29 cellular contexts compared by ENCODE assay signal in genomic region chr7:40822861-40823260, GRCh38.
DNase-seq lines count a peak whose midpoint lies in the region; ATAC-seq, FAIRE-seq and TF ChIP-seq lines count a peak whose summit lies in the region.
"Had no signal": no experiment of that assay in that cellular context is flagged by ENCODE, and none has a peak within 500 bp of the region (broad histone marks: within the 10 kb centered on the region; RNA-seq: fewer than 3 reads in every experiment).

No MANE protein-coding gene starts in this region.

- no peak overlapping the region for H2BK5ac ChIP-seq in IMR-90 (ENCODE audit: low read depth, low read length, poor library complexity, severe bottlenecking)

- H3K4me1 ChIP-seq in IMR-90 (ENCODE audit: control insufficient read depth, insufficient read depth, low read length): peaks cover 13% of the 10 kb centered on the region
- H3K4me1 ChIP-seq in astrocyte (ENCODE audit: insufficient read depth, low read length): peaks cover 25% of the 10 kb centered on the region
- H3K4me1 ChIP-seq in keratinocyte (ENCODE audit: control insufficient read depth, extremely low read depth, insufficient read depth, low read length): peaks cover 40% of the 10 kb centered on the region

- CTCF ChIA-PET in IMR-90 (lab: Yijun Ruan, JAX): no interaction called here

- WGBS in IMR-90 (ENCODE audit: extremely low coverage in 2 of 2, insufficient read length in 1 of 2), 2 experiments: no CpG with 5 or more reads among the region's 1 CpG

- H3K36me3 ChIP-seq in IMR-90 (ENCODE audit: control insufficient read depth, insufficient read depth, low read length) (no peaks in the 10 kb centered on the region), astrocyte (ENCODE audit: insufficient read depth, low read length) (no peaks in the 10 kb centered on the region), keratinocyte (ENCODE audit: control insufficient read depth in 2 of 2, extremely low read depth in 1 of 2, insufficient read depth in 2 of 2, low read length in 2 of 2) (no peaks in the 10 kb centered on the region)

- H3K27ac ChIP-seq in IMR-90 (ENCODE audit: insufficient read depth, low read length): no peak overlapping the region
- no peak overlapping the region for H3K27ac ChIP-seq in astrocyte (ENCODE audit: low read depth, low read length)
- peak overlapping the region; percentile 19 for H3K27ac ChIP-seq in keratinocyte (ENCODE audit: control insufficient read depth, insufficient read depth, low read length)
- H3K27ac ChIP-seq: C4-2B, GM23248, PC-9 had no signal

- in situ Hi-C loops in IMR-90 (cut with MboI; ENCODE audit: low sequenced_read_pairs): no loop called here

- H3K4me3 Mint-ChIP-seq in astrocyte (ENCODE audit: unreplicated experiment): no peak overlapping the region
- H3K4me3 Mint-ChIP-seq: B cell; CD8-positive, alpha-beta T cell; H9 had no signal

- peak overlapping the region; percentile 55; the same call in 1 of the 2 replicates for H2BK20ac ChIP-seq in IMR-90 (ENCODE audit: low read depth, low read length)

- H3K4me1 Mint-ChIP-seq in astrocyte (ENCODE audit: low read depth, unreplicated experiment): peaks cover 25% of the 10 kb centered on the region
- H3K4me1 Mint-ChIP-seq: B cell had no signal

- H2AK5ac ChIP-seq in IMR-90 (ENCODE audit: low read depth, low read length): no peak overlapping the region

- H2AFZ ChIP-seq in IMR-90 (replicated peaks; ENCODE audit: low read length, poor library complexity): no peak overlapping the region
- no peak overlapping the region for H2AFZ ChIP-seq in astrocyte (ENCODE audit: low read depth, low read length)
- no peak overlapping the region for H2AFZ ChIP-seq in keratinocyte (ENCODE audit: control insufficient read depth, low read length)
- H2AFZ ChIP-seq: GM23248, PC-9 had no signal

- FAIRE-seq in astrocyte (lab: Jason Lieb, UNC): no peak
- FAIRE-seq in keratinocyte (lab: Jason Lieb, UNC): peak; percentile 55
- FAIRE-seq: GM18507, HepG2, K562 had no signal

- no peak overlapping the region for H4K91ac ChIP-seq in IMR-90 (ENCODE audit: insufficient read depth, low read depth, low read length)

- peaks cover 0 to 12% of the 10 kb centered on the region in 2 experiments; a peak in 2 of 4 replicates for H3K79me1 ChIP-seq in IMR-90 (ENCODE audit: low read depth in 1 of 2, low read length in 2 of 2)

- H4K20me1 ChIP-seq in IMR-90 (ENCODE audit: insufficient read depth, low read length): no peaks in the 10 kb centered on the region
- no peaks in the 10 kb centered on the region for H4K20me1 ChIP-seq in astrocyte (ENCODE audit: insufficient read depth, low read length)
- H4K20me1 ChIP-seq in keratinocyte (ENCODE audit: control insufficient read depth, extremely low read depth, insufficient read depth, low read length): no peaks in the 10 kb centered on the region

- no peaks in the 10 kb centered on the region for H3K79me2 ChIP-seq in astrocyte (ENCODE audit: insufficient read depth, low read length)
- H3K79me2 ChIP-seq in keratinocyte (ENCODE audit: control insufficient read depth, insufficient read depth, low read length): peaks cover 53% of the 10 kb centered on the region

- BruUV-seq in IMR-90 (replicated peaks; lab: Mats Ljungman, UMichigan): no TSS peak

- H3K27ac Mint-ChIP-seq in astrocyte (ENCODE audit: unreplicated experiment): no peak overlapping the region
- H3K27ac Mint-ChIP-seq: B cell; CD8-positive, alpha-beta T cell; H9 had no signal

- POLR2A ChIA-PET in IMR-90 (lab: Charles Lee; ENCODE audit: unreplicated experiment): no interaction called here

- H4K8ac ChIP-seq in IMR-90 (ENCODE audit: low read depth in 2 of 2, low read length in 2 of 2): no peak overlapping the region

- TF ChIP-seq POLR2A in IMR-90 (IDR thresholded peaks at IDR 0.05; ENCODE audit: low read depth, low read length): no peak

- no peak overlapping the region for H2BK120ac ChIP-seq in IMR-90 (ENCODE audit: low read depth, low read length)

- peaks cover 8% of the 10 kb centered on the region for H3K9me3 Mint-ChIP-seq in astrocyte (ENCODE audit: unreplicated experiment)

- no peak overlapping the region for H4K5ac ChIP-seq in IMR-90 (ENCODE audit: low read depth, low read length)

- TF ChIP-seq CTCF in IMR-90 (conservative IDR thresholded peaks at IDR 0.05; ENCODE audit: low read depth, low read length) (no peak), astrocyte (IDR thresholded peaks at IDR 0.05; ENCODE audit: insufficient read depth, low read depth, low read length) (no peak), keratinocyte (optimal IDR thresholded peaks at IDR 0.05 in 1 of 3, IDR thresholded peaks at IDR 0.05 in 1 of 3, conservative IDR thresholded peaks at IDR 0.05 in 1 of 3; ENCODE audit: extremely low read depth in 1 of 3, insufficient read depth in 2 of 3, low read length in 3 of 3) (no peak)

- H2BK15ac ChIP-seq in IMR-90 (ENCODE audit: low read depth, low read length): no peak overlapping the region

- no peak overlapping the region for H3K23ac ChIP-seq in IMR-90 (ENCODE audit: low read depth, low read length)

- dilution Hi-C loops in IMR-90 (cut with HindIII; ENCODE audit: low sequenced_read_pairs, unreplicated experiment): no loop called here
- dilution Hi-C loops in keratinocyte (cut with MboI; ENCODE audit: extremely low pct_ligation_motif_present, low sequenced_read_pairs): no loop called here

- no peak overlapping the region for H3K4ac ChIP-seq in IMR-90 (ENCODE audit: low read depth, low read length)

- H3K14ac ChIP-seq in IMR-90 (replicated peaks; ENCODE audit: low read depth, low read length): 0 out of 2 replicates have a peak overlapping the region, but pooled peaks have one; percentile 65

- no peak overlapping the region for H2AK9ac ChIP-seq in IMR-90 (replicated peaks; ENCODE audit: low read depth, low read length, poor library complexity)

- ATAC-seq in IMR-90 (ENCODE audit: low read depth) (no peak), HG02610 (IDR thresholded peaks at IDR 0.05; ENCODE audit: unreplicated experiment) (no peak), GM21381 (IDR thresholded peaks at IDR 0.05; ENCODE audit: unreplicated experiment) (no peak)
- ATAC-seq: CD8-positive, alpha-beta T cell; HepG2; K562 had no signal

- no peak overlapping the region for H3K56ac ChIP-seq in IMR-90 (ENCODE audit: extremely low read depth, insufficient read depth, low read length)

- H3K36me3 Mint-ChIP-seq in astrocyte (ENCODE audit: low read depth, unreplicated experiment): peaks cover 2% of the 10 kb centered on the region
- H3K36me3 Mint-ChIP-seq: CD8-positive, alpha-beta T cell had no signal

- H3K9ac ChIP-seq in IMR-90 (ENCODE audit: low read depth, low read length) (no peak overlapping the region), astrocyte (ENCODE audit: low read length) (no peak overlapping the region), keratinocyte (ENCODE audit: control insufficient read depth, extremely low read depth, insufficient read depth, low read length) (no peak overlapping the region)
- H3K9ac ChIP-seq: GM23248 had no signal

- no peak overlapping the region; the same call in 1 of the 2 replicates for H3K18ac ChIP-seq in IMR-90 (ENCODE audit: low read depth, low read length)

- H3K9me3 ChIP-seq in IMR-90 (ENCODE audit: control insufficient read depth, insufficient read depth, low read length): no peaks in the 10 kb centered on the region
- no peaks in the 10 kb centered on the region for H3K9me3 ChIP-seq in astrocyte (ENCODE audit: insufficient read depth, low read depth, low read length)
- no peaks in the 10 kb centered on the region for H3K9me3 ChIP-seq in keratinocyte (ENCODE audit: control insufficient read depth, low read depth, low read length)
- H3K9me3 ChIP-seq: Caco-2 had no signal

- H3K27me3 ChIP-seq in IMR-90 (ENCODE audit: control insufficient read depth, insufficient read depth, low read length) (no peaks in the 10 kb centered on the region), astrocyte (ENCODE audit: insufficient read depth, low read length) (no peaks in the 10 kb centered on the region), keratinocyte (ENCODE audit: control insufficient read depth, extremely low read depth, insufficient read depth, low read length) (no peaks in the 10 kb centered on the region)

- DNase-seq in Daoy (ENCODE audit: low read depth) (peak; percentile 40), IMR-90 (peak; percentile 42), astrocyte (ENCODE audit: low read depth) (peak; percentile 65), keratinocyte (ENCODE audit: low read depth, low spot score) (no peak), NCI-H1105 (lab: John Stamatoyannopoulos, UW) (no peak)
- no peak for DNase-seq in activated CD4-positive, alpha-beta T cell treated with anti-CD3 and anti-CD28 coated beads for 48 hours
- DNase-seq: Caco-2; CD8-positive, alpha-beta T cell; DMS79 treated with DMSO at 0.1 percent for 48 hours; GM23248; H9; Kasumi-1; MM.1S; NCI-H1417; NCI-H1694; NCI-H2029 treated with DMSO at 0.1 percent for 48 hours; NCI-H2227 treated with DMSO at 0.1 percent for 48 hours; NCI-H510A treated with DMSO at 0.1 percent for 48 hours; NK-92 treated with Interleukin-12 subunit alpha and Interleukin-12 subunit beta, amount 100 ng/mL, for 24 hours; PC-9; SHP77; SW 1271 had no signal

- H3K9me1 ChIP-seq in IMR-90 (ENCODE audit: insufficient read depth, low read length) (peaks cover 12% of the 10 kb centered on the region), keratinocyte (ENCODE audit: control insufficient read depth, extremely low read depth, insufficient read depth, low read length) (no peaks in the 10 kb centered on the region)

- H3K4me2 ChIP-seq in IMR-90 (ENCODE audit: low read depth, low read length): no peak overlapping the region; the same call in 1 of the 2 replicates
- peak overlapping the region; percentile 47 for H3K4me2 ChIP-seq in astrocyte (ENCODE audit: low read length)
- H3K4me2 ChIP-seq in keratinocyte (ENCODE audit: control insufficient read depth, extremely low read depth, insufficient read depth, low read depth, low read length): no peak overlapping the region
- H3K4me2 ChIP-seq: PC-9 had no signal

- H3K4me3 ChIP-seq in IMR-90 (ENCODE audit: insufficient read depth, low read depth, low read length) (no peak overlapping the region), astrocyte (ENCODE audit: insufficient read depth, low read depth, low read length) (no peak overlapping the region), keratinocyte (ENCODE audit: control insufficient read depth in 2 of 3, extremely low read depth in 1 of 3, insufficient read depth in 2 of 3, low read depth in 1 of 3, low read length in 3 of 3) (no peak overlapping the region)
- H3K4me3 ChIP-seq: GM23248, K562, PC-9 had no signal

- H3K27me3 Mint-ChIP-seq in astrocyte (ENCODE audit: low read depth, unreplicated experiment): no peaks in the 10 kb centered on the region
- H3K27me3 Mint-ChIP-seq: B cell had no signal

- intact Hi-C loops in IMR-90 (cut with micrococcal nuclease): no loop called here

- no peak for TF ChIP-seq RAD21 in IMR-90 (IDR thresholded peaks at IDR 0.05; ENCODE audit: low read length)

TF ChIP-seq in IMR-90, 13 proteins besides CTCF, POLR2A, EP300 and RAD21:
- TF ChIP-seq MXI1 (IDR thresholded peaks at IDR 0.05; ENCODE audit: borderline replicate concordance, low read depth, low read length) (no peak), BHLHE40 (IDR thresholded peaks at IDR 0.05; ENCODE audit: low read depth, low read length) (peak; percentile 23; the same call in 1 of the 2 replicates)
TF ChIP-seq in IMR-90: peak in this region for 1.

Comparison
In these comparisons a context has a peak if more than half of its experiments do, and no peak if none do; other contexts are left out.
1. DNase-seq: peak in Daoy (single experiment), IMR-90 (single experiment) and astrocyte (single experiment); none in keratinocyte (single experiment), activated CD4-positive, alpha-beta T cell treated with anti-CD3 and anti-CD28 coated beads for 48 hours (single experiment) and NCI-H1105 (single experiment).